ENCODE assay signal across 6 cellular contexts in genomic region chr19:43984687-43985000, GRCh38. TPM values are rescaled to one million over a fixed set of nuclear protein-coding genes. Genes with fewer than 3 reads are reported as not detected.
A peak's percentile ranks its signal among the peaks of the same experiment; 100 is the strongest.
DNase-seq lines count a peak whose midpoint lies in the region; ATAC-seq, FAIRE-seq and TF ChIP-seq lines count a peak whose summit lies in the region.

No MANE protein-coding gene starts in this region.

- H3K27ac Mint-ChIP-seq in astrocyte (ENCODE audit: unreplicated experiment) (no peak overlapping the region), naive B cell (peak overlapping the region in 4 of 6 donors; percentile 74 to 93 (median 88))

- peak overlapping the region; percentile 74 for H3K27ac ChIP-seq in astrocyte (ENCODE audit: low read depth, low read length)

- H4K20me1 ChIP-seq in astrocyte (ENCODE audit: insufficient read depth, low read length) = no peaks in the 10 kb centered on the region

- TF ChIP-seq CTCF in astrocyte (IDR thresholded peaks at IDR 0.05; ENCODE audit: insufficient read depth, low read depth, low read length) = no peak

- peak overlapping the region; percentile 90 for H3K9ac ChIP-seq in astrocyte (ENCODE audit: low read length)

- H3K4me1 Mint-ChIP-seq in astrocyte (ENCODE audit: low read depth, unreplicated experiment) (no peaks in the 10 kb centered on the region), naive B cell (peaks cover 5 to 25% (median 10%) of the 10 kb centered on the region in 3 donors)

- no peak for FAIRE-seq in astrocyte (lab: Jason Lieb, UNC)

- DNase-seq in astrocyte (ENCODE audit: low read depth) (peak; percentile 8), naive B cell (no peak), activated gamma-delta T cell (lab: John Stamatoyannopoulos, UW) (no peak), cerebellar nuclear complex (lab: John Stamatoyannopoulos, UW) (no peak)
- no peak for DNase-seq in activated CD4-positive, CD25-positive, alpha-beta regulatory T cell treated with anti-CD3 and anti-CD28 coated beads, Interleukin-2, amount 50 U/mL, for 72 hours

- peaks cover 7% of the 10 kb centered on the region for H3K4me1 ChIP-seq in astrocyte (ENCODE audit: insufficient read depth, low read length)

- peaks cover 11% of the 10 kb centered on the region for H3K36me3 Mint-ChIP-seq in astrocyte (ENCODE audit: low read depth, unreplicated experiment)
- peaks cover 12 to 14% of the 10 kb centered on the region in 2 donors for H3K36me3 Mint-ChIP-seq in naive B cell

- H3K27me3 Mint-ChIP-seq in astrocyte (ENCODE audit: low read depth, unreplicated experiment) (no peaks in the 10 kb centered on the region), naive B cell (no peaks in the 10 kb centered on the region)

- peaks cover 18% of the 10 kb centered on the region for H3K79me2 ChIP-seq in astrocyte (ENCODE audit: insufficient read depth, low read length)

- H3K4me3 ChIP-seq in astrocyte (ENCODE audit: insufficient read depth, low read depth, low read length) = peak overlapping the region; percentile 100

- H3K4me3 Mint-ChIP-seq in astrocyte (ENCODE audit: unreplicated experiment) (peak overlapping the region; percentile 99), naive B cell (peak overlapping the region; percentile 91 to 100 (median 98))

- H3K27me3 ChIP-seq in astrocyte (ENCODE audit: insufficient read depth, low read length) = no peaks in the 10 kb centered on the region

- peak; percentile 7 for ATAC-seq in HG02973 (IDR thresholded peaks at IDR 0.05; ENCODE audit: unreplicated experiment)
- no peak for ATAC-seq in naive B cell (ENCODE audit: low read depth in 2 of 2)

- H3K4me2 ChIP-seq in astrocyte (ENCODE audit: low read length) = peak overlapping the region; percentile 96

- peaks cover 10% of the 10 kb centered on the region for H3K36me3 ChIP-seq in astrocyte (ENCODE audit: insufficient read depth, low read length)

- peak overlapping the region; percentile 100 for H2AFZ ChIP-seq in astrocyte (ENCODE audit: low read depth, low read length)

- H3K9me3 ChIP-seq in astrocyte (ENCODE audit: insufficient read depth, low read depth, low read length) = no peaks in the 10 kb centered on the region

- H3K9me3 Mint-ChIP-seq in astrocyte (ENCODE audit: unreplicated experiment) = no peaks in the 10 kb centered on the region
- H3K9me3 Mint-ChIP-seq in naive B cell = peaks cover 0 to 5% (median 0%) of the 10 kb centered on the region in 7 donors

RNA-seq across cellular contexts. Expression of gene ZNF155, which starts 0.7 kb away (rescaled TPM):
- 6.2 and 6.5 TPM in 2 replicates for total RNA-seq in astrocyte
- polyA plus RNA-seq in naive B cell (ENCODE audit: low read depth in 6 of 6) = 1 to 10 TPM in 5 of 6 donors, not detected in 1; 1.9 to 4.4 (median 3.2) TPM

RNA-seq across cellular contexts. Expression of gene ZNF230, which starts 18.1 kb away (rescaled TPM):
- total RNA-seq in astrocyte = 2.1 and 2.7 TPM in 2 replicates
- 1 to 10 TPM; 1.9 to 8.8 (median 3.9) TPM for polyA plus RNA-seq in naive B cell (ENCODE audit: low read depth in 6 of 6)

RNA-seq across cellular contexts. Expression of gene ZNF221, which starts 33.6 kb away (rescaled TPM):
- 6.0 and 6.6 TPM in 2 replicates for total RNA-seq in astrocyte
- polyA plus RNA-seq in naive B cell (ENCODE audit: low read depth in 6 of 6) = 1 to 10 TPM in 2 of 6 donors, under 1 TPM in 3, not detected in 1; 0.41 to 4.6 (median 0.97) TPM

RNA-seq across cellular contexts. Expression of gene ZNF222, which starts 40.5 kb away (rescaled TPM):
- total RNA-seq in astrocyte = 4.0 and 5.5 TPM in 2 replicates
- polyA plus RNA-seq in naive B cell (ENCODE audit: low read depth in 6 of 6) = 1 to 10 TPM; 3.6 to 5.3 (median 4.6) TPM

RNA-seq across cellular contexts. Expression of gene ZNF45, which starts 49.6 kb away (rescaled TPM):
- total RNA-seq in astrocyte = 13.8 and 15.8 TPM in 2 replicates
- polyA plus RNA-seq in naive B cell (ENCODE audit: low read depth in 6 of 6) = 10 to 100 TPM in 5 of 6 donors, 1 to 10 TPM in 1; 5.2 to 26.1 (median 15.1) TPM
